ENCODE assay signal across 13 cellular contexts in genomic region chr6:46287681-46288080, GRCh38.
DNase-seq lines count a peak whose midpoint lies in the region; ATAC-seq and TF ChIP-seq lines count a peak whose summit lies in the region.
"Had no signal": no experiment of that assay in that cellular context is flagged by ENCODE, and none has a peak within 500 bp of the region (broad histone marks: within the 10 kb centered on the region; RNA-seq: fewer than 3 reads in every experiment).

No MANE protein-coding gene starts in this region.

- H3K4me1 Mint-ChIP-seq in activated T-helper 17 cell treated with anti-CD3 and anti-CD28 coated beads, Interleukin-2, amount 50 U/mL, for 72 hours = no peaks in the 10 kb centered on the region
- peaks cover 52% of the 10 kb centered on the region for H3K4me1 Mint-ChIP-seq in nephron
- H3K4me1 Mint-ChIP-seq: CD8-positive, alpha-beta memory T cell had no signal

- H3K36me3 ChIP-seq in left ventricle myocardium inferior = no peaks in the 10 kb centered on the region
- H3K36me3 ChIP-seq: BE2C had no signal

- H3K9me3 Mint-ChIP-seq in activated T-helper 17 cell treated with anti-CD3 and anti-CD28 coated beads, Interleukin-2, amount 50 U/mL, for 72 hours = no peaks in the 10 kb centered on the region
- H3K9me3 Mint-ChIP-seq in nephron = no peaks in the 10 kb centered on the region
- H3K9me3 Mint-ChIP-seq: CD8-positive, alpha-beta memory T cell had no signal

- no peak for TF ChIP-seq CTCF in left ventricle myocardium inferior (IDR thresholded peaks at IDR 0.05; ENCODE audit: borderline replicate concordance)
- TF ChIP-seq CTCF in nephron (IDR thresholded peaks at IDR 0.05; ENCODE audit: unreplicated experiment in 3 of 3) = no peak

- H3K4me3 Mint-ChIP-seq in activated T-helper 17 cell treated with anti-CD3 and anti-CD28 coated beads, Interleukin-2, amount 50 U/mL, for 72 hours = no peak overlapping the region
- H3K4me3 Mint-ChIP-seq in nephron = no peak overlapping the region
- H3K4me3 Mint-ChIP-seq: HFFc6 had no signal

- H3K27me3 Mint-ChIP-seq in activated T-helper 17 cell treated with anti-CD3 and anti-CD28 coated beads, Interleukin-2, amount 50 U/mL, for 72 hours = peaks cover 30% of the 10 kb centered on the region
- no peaks in the 10 kb centered on the region for H3K27me3 Mint-ChIP-seq in nephron (ENCODE audit: low read depth)

- H3K9me3 ChIP-seq in left ventricle myocardium inferior (replicated peaks) = no peaks in the 10 kb centered on the region
- H3K9me3 ChIP-seq: A549, BE2C, Caco-2 had no signal

- no peaks in the 10 kb centered on the region for H3K27me3 ChIP-seq in left ventricle myocardium inferior (ENCODE audit: low read depth)
- H3K27me3 ChIP-seq: BE2C had no signal

- ATAC-seq in Right ventricle myocardium superior (ENCODE audit: poor library complexity) = no peak
- peak; percentile 66 for ATAC-seq in activated T-helper 17 cell treated with anti-CD3 and anti-CD28 coated beads, Interleukin-2, amount 50 U/mL, for 72 hours (replicated peaks)
- ATAC-seq in GM21619 (IDR thresholded peaks at IDR 0.05; ENCODE audit: unreplicated experiment) = no peak
- ATAC-seq: A549 had no signal

- peaks cover 63% of the 10 kb centered on the region for H3K4me1 ChIP-seq in left ventricle myocardium inferior
- H3K4me1 ChIP-seq: A549, BE2C, Caco-2 had no signal

- H3K4me3 ChIP-seq in left ventricle myocardium inferior = no peak overlapping the region
- H3K4me3 ChIP-seq: A549 had no signal

- DNase-seq in left ventricle myocardium inferior = no peak
- no peak for DNase-seq in Right ventricle myocardium superior
- DNase-seq in DMS53 (lab: John Stamatoyannopoulos, UW) = no peak
- DNase-seq: BE2C; Caco-2; CD8-positive, alpha-beta memory T cell; HCEC 1CT; HFFc6 had no signal

- no peaks in the 10 kb centered on the region for H3K36me3 Mint-ChIP-seq in activated T-helper 17 cell treated with anti-CD3 and anti-CD28 coated beads, Interleukin-2, amount 50 U/mL, for 72 hours (ENCODE audit: low read depth)
- H3K36me3 Mint-ChIP-seq in nephron (ENCODE audit: low read depth) = no peaks in the 10 kb centered on the region

- intact Hi-C loops in left ventricle myocardium inferior (cut with micrococcal nuclease) (no loop called here), Right ventricle myocardium superior (cut with DNase I) (no loop called here)

- H3K27ac Mint-ChIP-seq in activated T-helper 17 cell treated with anti-CD3 and anti-CD28 coated beads, Interleukin-2, amount 50 U/mL, for 72 hours = no peak overlapping the region
- H3K27ac Mint-ChIP-seq in nephron = peak overlapping the region in 2 of 3 experiments; percentile 5 to 51
- H3K27ac Mint-ChIP-seq: HFFc6 had no signal

- peak overlapping the region; percentile 62 for H3K27ac ChIP-seq in left ventricle myocardium inferior (replicated peaks)
- H3K27ac ChIP-seq: A549, HL-60 had no signal
